ENCODE assay signal across 10 cellular contexts in the genomic region with DNA sequence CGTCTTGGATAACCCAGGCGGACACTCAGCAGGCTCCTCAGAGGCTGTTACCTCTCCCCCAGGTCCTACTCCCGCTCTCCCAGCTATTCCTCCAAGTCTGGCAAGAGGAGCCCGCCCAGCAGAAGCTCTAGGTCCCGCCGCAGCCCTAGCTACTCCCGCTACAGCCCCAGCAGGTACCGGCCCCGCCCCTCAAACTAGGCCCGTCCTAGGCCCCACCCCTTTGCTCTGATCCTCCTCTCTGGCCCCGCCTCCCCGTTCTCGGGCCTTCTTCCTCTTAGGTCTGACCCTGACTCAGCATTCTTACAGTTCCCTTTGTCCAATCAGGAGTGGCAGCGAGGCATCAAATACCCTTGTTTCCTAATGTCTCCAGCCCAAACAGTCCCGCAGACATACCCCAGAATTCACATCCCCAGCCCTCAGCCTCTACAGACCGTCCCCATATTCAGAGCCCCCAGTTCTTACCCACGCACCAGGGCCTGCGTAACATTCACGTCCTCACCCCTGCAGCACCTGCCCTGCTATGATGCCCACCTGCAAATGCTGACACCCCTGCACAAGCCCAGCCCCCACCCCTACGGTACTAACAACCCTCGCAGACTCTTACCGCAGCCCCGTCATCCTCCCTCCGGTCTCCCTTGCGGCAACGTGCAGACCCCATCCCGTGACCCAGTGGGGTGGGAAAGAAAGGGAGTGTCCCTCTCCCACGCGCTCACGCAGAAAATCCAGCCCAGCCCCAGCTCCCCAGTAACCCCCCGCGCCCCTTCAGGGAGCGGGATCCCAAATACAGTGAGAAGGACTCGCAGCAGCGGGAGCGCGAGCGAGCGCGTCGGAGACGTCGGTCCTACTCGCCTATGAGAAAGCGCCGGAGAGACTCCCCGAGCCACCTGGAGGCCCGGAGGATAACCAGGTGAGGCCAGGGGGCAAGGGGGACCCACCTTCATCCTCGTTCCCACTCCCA. TPM values are rescaled to one million over a fixed set of nuclear protein-coding genes. Genes with fewer than 3 reads are reported as not detected.
DNase-seq lines count a peak whose midpoint lies in the region; ATAC-seq and TF ChIP-seq lines count a peak whose summit lies in the region.
"Had no signal": no experiment of that assay in that cellular context is flagged by ENCODE, and none has a peak within 500 bp of the region (broad histone marks: within the 10 kb centered on the region; RNA-seq: fewer than 3 reads in every experiment).

No MANE protein-coding gene starts in this region.

- peak overlapping the region; percentile 97 for H2AFZ ChIP-seq in smooth muscle cell (ENCODE audit: low read depth)

- H3K4me3 Mint-ChIP-seq in activated T-helper 2 cell treated with anti-CD3 and anti-CD28 coated beads, Interferon-gamma antibody, Interleukin-2, Interleukin-4, amounts not matched to agents 10 μg/mL and 5 μg/mL and 100 μg/mL, durations not matched to agents 14 hours and 24 hours and 36 hours (ENCODE audit: low read depth), result no peak overlapping the region
- H3K4me3 Mint-ChIP-seq: memory B cell had no signal

- peak overlapping the region; percentile 97 for H3K9ac ChIP-seq in iPS-20b (ENCODE audit: low read depth, low read length)
- H3K9ac ChIP-seq in smooth muscle cell (ENCODE audit: low read depth), result peak overlapping the region; percentile 75

- H3K27ac ChIP-seq in iPS-20b (ENCODE audit: low read length) (peak overlapping the region; percentile 99), smooth muscle cell (ENCODE audit: low read depth) (peak overlapping the region; percentile 52)

- ATAC-seq in HG03280 (IDR thresholded peaks at IDR 0.05; ENCODE audit: unreplicated experiment), result no peak
- no peak for ATAC-seq in HG02610 (IDR thresholded peaks at IDR 0.05; ENCODE audit: unreplicated experiment)

- peaks cover 9% of the 10 kb centered on the region for H3K4me1 ChIP-seq in iPS-20b (ENCODE audit: insufficient read depth, low read length)
- peaks cover 3% of the 10 kb centered on the region for H3K4me1 ChIP-seq in smooth muscle cell (ENCODE audit: low read depth)

- H3K4me2 ChIP-seq in smooth muscle cell, result peak overlapping the region; percentile 98

- H3K9me3 ChIP-seq in iPS-20b (ENCODE audit: insufficient read depth, low read depth, low read length) (peaks cover 5% of the 10 kb centered on the region; the same call in 1 of the 2 replicates), smooth muscle cell (replicated peaks; ENCODE audit: low read depth) (no peaks in the 10 kb centered on the region)

- TF ChIP-seq CTCF in smooth muscle cell (IDR thresholded peaks at IDR 0.05; ENCODE audit: borderline replicate concordance, insufficient read depth, poor library complexity, severe bottlenecking), result no peak

- peak overlapping the region; percentile 80 for H3K4me3 ChIP-seq in H7 (ENCODE audit: insufficient read depth, low read depth, low read length)
- peak overlapping the region; percentile 84 for H3K4me3 ChIP-seq in iPS-20b (ENCODE audit: low read length)
- peak overlapping the region; percentile 61 for H3K4me3 ChIP-seq in smooth muscle cell

- peaks cover 3% of the 10 kb centered on the region for H3K4me1 Mint-ChIP-seq in activated T-helper 2 cell treated with anti-CD3 and anti-CD28 coated beads, Interferon-gamma antibody, Interleukin-2, Interleukin-4, amounts not matched to agents 10 μg/mL and 5 μg/mL and 100 μg/mL, durations not matched to agents 14 hours and 24 hours and 36 hours (ENCODE audit: low read depth)

- no peaks in the 10 kb centered on the region for H3K36me3 Mint-ChIP-seq in activated T-helper 2 cell treated with anti-CD3 and anti-CD28 coated beads, Interferon-gamma antibody, Interleukin-2, Interleukin-4, amounts not matched to agents 10 μg/mL and 5 μg/mL and 100 μg/mL, durations not matched to agents 14 hours and 24 hours and 36 hours (ENCODE audit: low read depth)
- H3K36me3 Mint-ChIP-seq: memory B cell had no signal

- no peak overlapping the region for H3K27ac Mint-ChIP-seq in activated T-helper 2 cell treated with anti-CD3 and anti-CD28 coated beads, Interferon-gamma antibody, Interleukin-2, Interleukin-4, amounts not matched to agents 10 μg/mL and 5 μg/mL and 100 μg/mL, durations not matched to agents 14 hours and 24 hours and 36 hours
- H3K27ac Mint-ChIP-seq: memory B cell had no signal

- H3F3A ChIP-seq in smooth muscle cell (ENCODE audit: low read depth), result no peaks in the 10 kb centered on the region

- no peaks in the 10 kb centered on the region for H3K27me3 ChIP-seq in H7 (ENCODE audit: control insufficient read depth, insufficient read depth, low read length)
- H3K27me3 ChIP-seq in iPS-20b (ENCODE audit: insufficient read depth, low read length), result no peaks in the 10 kb centered on the region
- H3K27me3 ChIP-seq in smooth muscle cell (ENCODE audit: low read depth), result no peaks in the 10 kb centered on the region

- peak; percentile 96 for DNase-seq in H7
- peak; percentile 8 for DNase-seq in activated T-helper 2 cell treated with anti-CD3 and anti-CD28 coated beads, Interferon-gamma antibody, Interleukin-2, Interleukin-4, amounts not matched to agents 10 μg/mL and 5 μg/mL and 100 μg/mL, durations not matched to agents 14 hours and 24 hours and 36 hours (ENCODE audit: low spot score)
- peak; percentile 22 for DNase-seq in smooth muscle cell (lab: John Stamatoyannopoulos, UW; ENCODE audit: unreplicated experiment)
- DNase-seq in central memory CD4-positive, alpha-beta T cell, result no peak
- no peak for DNase-seq in NCI-H2081 (lab: John Stamatoyannopoulos, UW)
- DNase-seq: activated T-cell treated with anti-CD3 and anti-CD28 coated beads, Interleukin-2, amount 50 U/mL, for 1 hour had no signal

- no peaks in the 10 kb centered on the region for H4K20me1 ChIP-seq in smooth muscle cell (ENCODE audit: low read depth)

- H3K27me3 Mint-ChIP-seq in activated T-helper 2 cell treated with anti-CD3 and anti-CD28 coated beads, Interferon-gamma antibody, Interleukin-2, Interleukin-4, amounts not matched to agents 10 μg/mL and 5 μg/mL and 100 μg/mL, durations not matched to agents 14 hours and 24 hours and 36 hours (ENCODE audit: low read depth), result peaks cover 4% of the 10 kb centered on the region

- no peaks in the 10 kb centered on the region for H3K79me2 ChIP-seq in smooth muscle cell (ENCODE audit: low read depth)

- WGBS in smooth muscle cell (ENCODE audit: low lambda C conversion rate), result 4% methylated on average over 40 of the region's 49 CpGs

- intact Hi-C loops in activated T-helper 2 cell treated with anti-CD3 and anti-CD28 coated beads, Interferon-gamma antibody, Interleukin-2, Interleukin-4, amounts not matched to agents 10 μg/mL and 5 μg/mL and 100 μg/mL, durations not matched to agents 14 hours and 24 hours and 36 hours (cut with micrococcal nuclease), result no loop called here

- peaks cover 5% of the 10 kb centered on the region for H3K9me3 Mint-ChIP-seq in activated T-helper 2 cell treated with anti-CD3 and anti-CD28 coated beads, Interferon-gamma antibody, Interleukin-2, Interleukin-4, amounts not matched to agents 10 μg/mL and 5 μg/mL and 100 μg/mL, durations not matched to agents 14 hours and 24 hours and 36 hours

- H3K36me3 ChIP-seq in H7 (replicated peaks; ENCODE audit: control insufficient read depth, insufficient read depth, low read length) (peaks cover 2% of the 10 kb centered on the region), iPS-20b (ENCODE audit: insufficient read depth, low read depth, low read length) (peaks cover 9% of the 10 kb centered on the region; the same call in 1 of the 2 replicates), smooth muscle cell (ENCODE audit: low read depth) (no peaks in the 10 kb centered on the region)

RNA-seq across cellular contexts. Expression of gene HSPB8, which starts 25.0 kb away (rescaled TPM):
- 10.7 and 15.8 TPM in 2 replicates for total RNA-seq in H7 (2014; rRNA removed; shearing (Covaris generic))
- not detected in 2 replicates for total RNA-seq in activated T-helper 2 cell treated with anti-CD3 and anti-CD28 coated beads, Interferon-gamma antibody, Interleukin-2, Interleukin-4, amounts not matched to agents 10 μg/mL and 5 μg/mL and 100 μg/mL, durations not matched to agents 14 hours and 24 hours and 36 hours
- 73.8 and 103 TPM in 2 replicates for total RNA-seq in smooth muscle cell
- 38.4 and 78.8 TPM in 2 replicates for polyA plus RNA-seq in smooth muscle cell

Comparison
In these comparisons a context has a peak if more than half of its experiments do, and no peak if none do; other contexts are left out.
1. DNase-seq: peak in H7 (single experiment), activated T-helper 2 cell treated with anti-CD3 and anti-CD28 coated beads, Interferon-gamma antibody, Interleukin-2, Interleukin-4, amounts not matched to agents 10 μg/mL and 5 μg/mL and 100 μg/mL, durations not matched to agents 14 hours and 24 hours and 36 hours (single experiment) and smooth muscle cell (single experiment); none in central memory CD4-positive, alpha-beta T cell (single experiment) and NCI-H2081 (0 of 2).
2. RNA of gene HSPB8, which starts 25.0 kb away (total RNA-seq): 73.8 to 103 TPM in smooth muscle cell and 10.7 to 15.8 TPM in H7; not detected in activated T-helper 2 cell treated with anti-CD3 and anti-CD28 coated beads, Interferon-gamma antibody, Interleukin-2, Interleukin-4, amounts not matched to agents 10 μg/mL and 5 μg/mL and 100 μg/mL, durations not matched to agents 14 hours and 24 hours and 36 hours; every median in the first group is over 10 times any median in the second.
3. Peak in every context shown above with its lines, with median percentiles within 50 percentile points of each other: H3K4me3 ChIP-seq.